In genomic region chr15:83199288-83199687, GRCh38 we compare ENCODE assay signal across 11 cellular contexts. TPM values are rescaled to one million over a fixed set of nuclear protein-coding genes. Genes with fewer than 3 reads are reported as not detected.
DNase-seq lines count a peak whose midpoint lies in the region; ATAC-seq, FAIRE-seq and TF ChIP-seq lines count a peak whose summit lies in the region.
"Had no signal": no experiment of that assay in that cellular context is flagged by ENCODE, and none has a peak within 500 bp of the region (broad histone marks: within the 10 kb centered on the region; RNA-seq: fewer than 3 reads in every experiment).

No MANE protein-coding gene starts in this region.

- peaks cover 0 to 12% (median 0%) of the 10 kb centered on the region in 3 donors for H3K4me1 ChIP-seq in esophagus squamous epithelium

- FAIRE-seq in D721Med (lab: Jason Lieb, UNC) = peak; percentile 78

- intact Hi-C loops in esophagus squamous epithelium (cut with DNase I) = no loop called here

- ATAC-seq in GM18909 (IDR thresholded peaks at IDR 0.05; ENCODE audit: poor library complexity, unreplicated experiment) (peak; percentile 87), HG02623 (IDR thresholded peaks at IDR 0.05; ENCODE audit: unreplicated experiment) (peak; percentile 74), HG03521 (IDR thresholded peaks at IDR 0.05; ENCODE audit: unreplicated experiment) (peak; percentile 87)
- ATAC-seq: PC-3 had no signal

- H3K27me3 ChIP-seq in MG63 (no peaks in the 10 kb centered on the region), esophagus squamous epithelium (no peaks in the 10 kb centered on the region)
- H3K27me3 ChIP-seq: BLaER1 treated with 17β-estradiol and CSF1 and Interleukin-3, amounts not matched to agents 10 nM and 100 nM had no signal

- DNase-seq in D721Med (ENCODE audit: insufficient read length, low spot score) = no peak
- no peak for DNase-seq in MG63
- no peak for DNase-seq in nucleus accumbens (lab: John Stamatoyannopoulos, UW)
- DNase-seq in esophagus squamous epithelium (lab: John Stamatoyannopoulos, UW) = no peak
- DNase-seq in NCI-H187 (lab: John Stamatoyannopoulos, UW) = no peak
- DNase-seq: glutamatergic neuron, PC-3 had no signal

- no peaks in the 10 kb centered on the region for H3K36me3 ChIP-seq in MG63
- no peaks in the 10 kb centered on the region for H3K36me3 ChIP-seq in esophagus squamous epithelium

- 69 to 71% methylated on average over 1 of the region's 1 CpG for whole genome bisulfite sequencing in esophagus squamous epithelium, 2 donors

- TF ChIP-seq POLR2A in esophagus squamous epithelium (IDR thresholded peaks at IDR 0.05) = no peak

- TF ChIP-seq CTCF in D721Med (IDR thresholded peaks at IDR 0.05; ENCODE audit: insufficient read depth, missing control alignments) = no peak
- no peak for TF ChIP-seq CTCF in esophagus squamous epithelium (IDR thresholded peaks at IDR 0.05)

- H3K4me3 ChIP-seq in MG63 (no peak overlapping the region), esophagus squamous epithelium (no peak overlapping the region)
- H3K4me3 ChIP-seq: BLaER1 treated with 17β-estradiol and CSF1 and Interleukin-3, amounts not matched to agents 10 nM and 100 nM had no signal

- H3K9me3 ChIP-seq in MG63 (no peaks in the 10 kb centered on the region), esophagus squamous epithelium (no peaks in the 10 kb centered on the region)

- no peak overlapping the region for H3K27ac ChIP-seq in esophagus squamous epithelium
- H3K27ac ChIP-seq: BLaER1 treated with 17β-estradiol and CSF1 and Interleukin-3, amounts not matched to agents 10 nM and 100 nM had no signal

RNA-seq across cellular contexts. Expression of gene HDGFL3, which starts 8.3 kb away (rescaled TPM):
- total RNA-seq in MG63 (2014; rRNA removed; shearing (Covaris generic); ENCODE audit: low replicate concordance) = 24.9 and 42.7 TPM in 2 replicates
- 10 to 100 TPM in 2 of 4 donors, 1 to 10 TPM in 2; 3.7 to 47.7 (median 17.1) TPM for total RNA-seq in esophagus squamous epithelium
